8 cellular contexts compared by ENCODE assay signal in genomic region chr15:63238796-63239195, GRCh38. TPM values are rescaled to one million over a fixed set of nuclear protein-coding genes. Genes with fewer than 3 reads are reported as not detected.
DNase-seq lines count a peak whose midpoint lies in the region; ATAC-seq and TF ChIP-seq lines count a peak whose summit lies in the region.

No MANE protein-coding gene starts in this region.

- H3K27me3 Mint-ChIP-seq in activated CD8-positive, alpha-beta T cell treated with anti-CD3 and anti-CD28 coated beads for 36 hours, result no peaks in the 10 kb centered on the region
- H3K27me3 Mint-ChIP-seq in natural killer cell (ENCODE audit: low read depth in 2 of 2), result no peaks in the 10 kb centered on the region

- H3K4me3 Mint-ChIP-seq in activated CD8-positive, alpha-beta T cell treated with anti-CD3 and anti-CD28 coated beads for 36 hours, result no peak overlapping the region
- H3K4me3 Mint-ChIP-seq in natural killer cell, result peak overlapping the region; percentile 17

- H3K36me3 Mint-ChIP-seq in activated CD8-positive, alpha-beta T cell treated with anti-CD3 and anti-CD28 coated beads for 36 hours (ENCODE audit: low read depth), result peaks cover 70% of the 10 kb centered on the region
- H3K36me3 Mint-ChIP-seq in natural killer cell, result no peaks in the 10 kb centered on the region

- peak overlapping the region; percentile 70 for H3K27ac Mint-ChIP-seq in activated CD8-positive, alpha-beta T cell treated with anti-CD3 and anti-CD28 coated beads for 36 hours
- peak overlapping the region; percentile 72 to 78 for H3K27ac Mint-ChIP-seq in natural killer cell

- POLR2A ChIA-PET in activated CD8-positive, alpha-beta T cell treated with anti-CD3 and anti-CD28 coated beads for 36 hours (lab: Charles Lee), result interaction anchor here (0.9 to 1.9 kb wide), 4 partner anchors 10 to 71 kb away, joined by 3 to 5 read pairs (median 4); no protein-coding TSS in a partner anchor

- CTCF ChIA-PET in activated CD8-positive, alpha-beta T cell treated with anti-CD3 and anti-CD28 coated beads for 36 hours (lab: Charles Lee), result interaction anchor here (0.9 to 1.5 kb wide), 4 partner anchors 8 to 72 kb away, joined by 3 to 6 read pairs (median 4); no protein-coding TSS in a partner anchor

- TF ChIP-seq CTCF in activated CD8-positive, alpha-beta T cell treated with anti-CD3 and anti-CD28 coated beads for 36 hours (IDR thresholded peaks at IDR 0.05), result no peak
- no peak for TF ChIP-seq CTCF in natural killer cell (IDR thresholded peaks at IDR 0.05)

- ATAC-seq in GM18498 (IDR thresholded peaks at IDR 0.05; ENCODE audit: unreplicated experiment), result peak; percentile 68
- peak; percentile 71 for ATAC-seq in HG03103 (IDR thresholded peaks at IDR 0.05; ENCODE audit: low read depth, unreplicated experiment)
- peak; percentile 84 for ATAC-seq in activated CD8-positive, alpha-beta T cell treated with anti-CD3 and anti-CD28 coated beads for 36 hours
- ATAC-seq in natural killer cell, result peak; percentile 51 to 67 (median 60)

- peak; percentile 55 for DNase-seq in activated CD8-positive, alpha-beta T cell treated with anti-CD3 and anti-CD28 coated beads for 36 hours
- DNase-seq in natural killer cell (no peak), NCI-H526 treated with DMSO at 0.1 percent for 48 hours (lab: John Stamatoyannopoulos, UW) (no peak), middle frontal gyrus (ENCODE audit: extremely low spot score, low spot score) (no peak), NCI-H1417 (lab: John Stamatoyannopoulos, UW) (no peak), SHP77 treated with DMSO at 0.1 percent for 48 hours (lab: John Stamatoyannopoulos, UW) (no peak)

- H3K9me3 Mint-ChIP-seq in activated CD8-positive, alpha-beta T cell treated with anti-CD3 and anti-CD28 coated beads for 36 hours, result no peaks in the 10 kb centered on the region
- no peaks in the 10 kb centered on the region for H3K9me3 Mint-ChIP-seq in natural killer cell

- intact Hi-C loops in activated CD8-positive, alpha-beta T cell treated with anti-CD3 and anti-CD28 coated beads for 36 hours (cut with micrococcal nuclease), result no loop called here
- intact Hi-C loops in natural killer cell (cut with micrococcal nuclease), result no loop called here

- peaks cover 78% of the 10 kb centered on the region for H3K4me1 Mint-ChIP-seq in activated CD8-positive, alpha-beta T cell treated with anti-CD3 and anti-CD28 coated beads for 36 hours (ENCODE audit: low read depth)
- peaks cover 83% of the 10 kb centered on the region in 2 donors for H3K4me1 Mint-ChIP-seq in natural killer cell

RNA-seq across cellular contexts. Expression of gene APH1B, which starts 38.6 kb away (rescaled TPM):
- 1 to 10 TPM; 7.0 to 9.7 TPM for total RNA-seq in activated CD8-positive, alpha-beta T cell treated with anti-CD3 and anti-CD28 coated beads for 36 hours
- 10 to 100 TPM in 1 of 3 donors, 1 to 10 TPM in 2; 8.6 to 12.4 (median 9.9) TPM for total RNA-seq in natural killer cell

RNA-seq across cellular contexts. Expression of gene RAB8B, which starts 49.4 kb away (rescaled TPM):
- 100 to 1,000 TPM; 252 to 261 TPM for total RNA-seq in activated CD8-positive, alpha-beta T cell treated with anti-CD3 and anti-CD28 coated beads for 36 hours
- total RNA-seq in natural killer cell, result 100 to 1,000 TPM; 128 to 155 (median 137) TPM
